In genomic region chr11:46237248-46238077, GRCh38 we compare ENCODE assay signal across 8 cellular contexts. TPM values are rescaled to one million over a fixed set of nuclear protein-coding genes. Genes with fewer than 3 reads are reported as not detected.
A peak's percentile ranks its signal among the peaks of the same experiment; 100 is the strongest.
DNase-seq lines count a peak whose midpoint lies in the region; ATAC-seq lines count a peak whose summit lies in the region.

No MANE protein-coding gene starts in this region.

- no peak for ATAC-seq in GM21360 (IDR thresholded peaks at IDR 0.05; ENCODE audit: unreplicated experiment)

- DNase-seq in ELR (ENCODE audit: low read depth) (peak; percentile 96), NCI-H2171 treated with DMSO at 0.1 percent for 48 hours (lab: John Stamatoyannopoulos, UW) (peak; percentile 50), lung microvascular endothelial cell (ENCODE audit: low read depth in 2 of 2) (peak; percentile 29 to 87), dedifferentiated amniotic fluid mesenchymal stem cell (ENCODE audit: extremely low spot score) (no peak)
- DNase-seq in activated CD4-positive, alpha-beta T cell treated with anti-CD3 and anti-CD28 coated beads, Interleukin-2, amount 50 U/mL, for 48 hours = peak; percentile 61 to 73
- DNase-seq in effector CD4-positive, alpha-beta T cell = peak; percentile 19
- DNase-seq in stimulated activated CD8-positive, alpha-beta memory T cell treated with anti-CD3 and anti-CD28 coated beads, Interleukin-15, amount 100 ng/mL, for 4 hours (ENCODE audit: low read depth in 2 of 2) = peak; percentile 30

RNA-seq across cellular contexts. Expression of gene CREB3L1, which starts 40.0 kb away (rescaled TPM):
- under 0.01 and 0.20 TPM in 2 replicates for total RNA-seq in lung microvascular endothelial cell
